Comparison of ENCODE assay signal across 1 cellular context in genomic region chrX:121011254-121011653, GRCh38.
TF ChIP-seq lines count a peak whose summit lies in the region.

No MANE protein-coding gene starts in this region.

TF ChIP-seq in HepG2, 621 proteins besides CTCF, POLR2A, EP300 and RAD21 (continues in another document):
- TF ChIP-seq KDM3A (CRISPR knock-in tag; IDR thresholded peaks at IDR 0.05; ENCODE audit: low read depth) (no peak), FOXM1 (CRISPR knock-in tag; IDR thresholded peaks at IDR 0.05) (no peak), HDAC2 (CRISPR knock-in tag; IDR thresholded peaks at IDR 0.05) (no peak), RBFOX2 (IDR thresholded peaks at IDR 0.05; ENCODE audit: low read depth, low read length) (0 out of 2 replicates have a peak, but pooled peaks have one; percentile 30), ZNF710 (CRISPR knock-in tag; IDR thresholded peaks at IDR 0.05; ENCODE audit: borderline replicate concordance) (no peak), MED8 (CRISPR knock-in tag; IDR thresholded peaks at IDR 0.05; ENCODE audit: insufficient replicate concordance) (no peak), ZKSCAN8 (CRISPR knock-in tag; IDR thresholded peaks at IDR 0.05; ENCODE audit: borderline replicate concordance) (no peak), ZFP41 (CRISPR knock-in tag; IDR thresholded peaks at IDR 0.05; ENCODE audit: borderline replicate concordance) (no peak), PAXIP1 (CRISPR knock-in tag; conservative IDR thresholded peaks at IDR 0.05) (0 out of 2 replicates have a peak, but pooled peaks have one; percentile 16), SOX5 (CRISPR knock-in tag; IDR thresholded peaks at IDR 0.05; ENCODE audit: borderline replicate concordance) (peak; percentile 50; the same call in 1 of the 2 replicates), ARID5B (CRISPR knock-in tag; IDR thresholded peaks at IDR 0.05) (0 out of 2 replicates have a peak, but pooled peaks have one; percentile 25), ZNF678 (CRISPR knock-in tag; IDR thresholded peaks at IDR 0.05) (no peak), RCOR2 (CRISPR knock-in tag; IDR thresholded peaks at IDR 0.05) (no peak), FOXC1 (CRISPR knock-in tag; IDR thresholded peaks at IDR 0.05; ENCODE audit: borderline replicate concordance) (no peak), FIP1L1 (IDR thresholded peaks at IDR 0.05; ENCODE audit: borderline replicate concordance, insufficient read depth, low read depth, low read length) (no peak), CHCHD3 (CRISPR knock-in tag; IDR thresholded peaks at IDR 0.05) (no peak), POGZ (CRISPR knock-in tag; IDR thresholded peaks at IDR 0.05) (no peak)
- TF ChIP-seq, protein P1, sequence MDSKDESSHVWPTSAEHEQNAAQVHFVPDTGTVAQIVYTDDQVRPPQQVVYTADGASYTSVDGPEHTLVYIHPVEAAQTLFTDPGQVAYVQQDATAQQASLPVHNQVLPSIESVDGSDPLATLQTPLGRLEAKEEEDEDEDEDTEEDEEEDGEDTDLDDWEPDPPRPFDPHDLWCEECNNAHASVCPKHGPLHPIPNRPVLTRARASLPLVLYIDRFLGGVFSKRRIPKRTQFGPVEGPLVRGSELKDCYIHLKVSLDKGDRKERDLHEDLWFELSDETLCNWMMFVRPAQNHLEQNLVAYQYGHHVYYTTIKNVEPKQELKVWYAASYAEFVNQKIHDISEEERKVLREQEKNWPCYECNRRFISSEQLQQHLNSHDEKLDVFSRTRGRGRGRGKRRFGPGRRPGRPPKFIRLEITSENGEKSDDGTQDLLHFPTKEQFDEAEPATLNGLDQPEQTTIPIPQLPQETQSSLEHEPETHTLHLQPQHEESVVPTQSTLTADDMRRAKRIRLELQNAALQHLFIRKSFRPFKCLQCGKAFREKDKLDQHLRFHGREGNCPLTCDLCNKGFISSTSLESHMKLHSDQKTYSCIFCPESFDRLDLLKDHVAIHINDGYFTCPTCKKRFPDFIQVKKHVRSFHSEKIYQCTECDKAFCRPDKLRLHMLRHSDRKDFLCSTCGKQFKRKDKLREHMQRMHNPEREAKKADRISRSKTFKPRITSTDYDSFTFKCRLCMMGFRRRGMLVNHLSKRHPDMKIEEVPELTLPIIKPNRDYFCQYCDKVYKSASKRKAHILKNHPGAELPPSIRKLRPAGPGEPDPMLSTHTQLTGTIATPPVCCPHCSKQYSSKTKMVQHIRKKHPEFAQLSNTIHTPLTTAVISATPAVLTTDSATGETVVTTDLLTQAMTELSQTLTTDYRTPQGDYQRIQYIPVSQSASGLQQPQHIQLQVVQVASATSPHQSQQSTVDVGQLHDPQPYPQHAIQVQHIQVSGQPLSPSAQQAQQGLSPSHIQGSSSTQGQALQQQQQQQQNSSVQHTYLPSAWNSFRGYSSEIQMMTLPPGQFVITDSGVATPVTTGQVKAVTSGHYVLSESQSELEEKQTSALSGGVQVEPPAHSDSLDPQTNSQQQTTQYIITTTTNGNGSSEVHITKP (CRISPR knock-in tag; IDR thresholded peaks at IDR 0.05; ENCODE audit: low read depth): peak; percentile 90
- TF ChIP-seq, protein P2, sequence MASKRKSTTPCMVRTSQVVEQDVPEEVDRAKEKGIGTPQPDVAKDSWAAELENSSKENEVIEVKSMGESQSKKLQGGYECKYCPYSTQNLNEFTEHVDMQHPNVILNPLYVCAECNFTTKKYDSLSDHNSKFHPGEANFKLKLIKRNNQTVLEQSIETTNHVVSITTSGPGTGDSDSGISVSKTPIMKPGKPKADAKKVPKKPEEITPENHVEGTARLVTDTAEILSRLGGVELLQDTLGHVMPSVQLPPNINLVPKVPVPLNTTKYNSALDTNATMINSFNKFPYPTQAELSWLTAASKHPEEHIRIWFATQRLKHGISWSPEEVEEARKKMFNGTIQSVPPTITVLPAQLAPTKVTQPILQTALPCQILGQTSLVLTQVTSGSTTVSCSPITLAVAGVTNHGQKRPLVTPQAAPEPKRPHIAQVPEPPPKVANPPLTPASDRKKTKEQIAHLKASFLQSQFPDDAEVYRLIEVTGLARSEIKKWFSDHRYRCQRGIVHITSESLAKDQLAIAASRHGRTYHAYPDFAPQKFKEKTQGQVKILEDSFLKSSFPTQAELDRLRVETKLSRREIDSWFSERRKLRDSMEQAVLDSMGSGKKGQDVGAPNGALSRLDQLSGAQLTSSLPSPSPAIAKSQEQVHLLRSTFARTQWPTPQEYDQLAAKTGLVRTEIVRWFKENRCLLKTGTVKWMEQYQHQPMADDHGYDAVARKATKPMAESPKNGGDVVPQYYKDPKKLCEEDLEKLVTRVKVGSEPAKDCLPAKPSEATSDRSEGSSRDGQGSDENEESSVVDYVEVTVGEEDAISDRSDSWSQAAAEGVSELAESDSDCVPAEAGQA (IDR thresholded peaks at IDR 0.05; ENCODE audit: low read depth): no peak
- TF ChIP-seq, protein P2 (CRISPR knock-in tag; IDR thresholded peaks at IDR 0.05; ENCODE audit: borderline replicate concordance): no peak
- TF ChIP-seq, protein P3, sequence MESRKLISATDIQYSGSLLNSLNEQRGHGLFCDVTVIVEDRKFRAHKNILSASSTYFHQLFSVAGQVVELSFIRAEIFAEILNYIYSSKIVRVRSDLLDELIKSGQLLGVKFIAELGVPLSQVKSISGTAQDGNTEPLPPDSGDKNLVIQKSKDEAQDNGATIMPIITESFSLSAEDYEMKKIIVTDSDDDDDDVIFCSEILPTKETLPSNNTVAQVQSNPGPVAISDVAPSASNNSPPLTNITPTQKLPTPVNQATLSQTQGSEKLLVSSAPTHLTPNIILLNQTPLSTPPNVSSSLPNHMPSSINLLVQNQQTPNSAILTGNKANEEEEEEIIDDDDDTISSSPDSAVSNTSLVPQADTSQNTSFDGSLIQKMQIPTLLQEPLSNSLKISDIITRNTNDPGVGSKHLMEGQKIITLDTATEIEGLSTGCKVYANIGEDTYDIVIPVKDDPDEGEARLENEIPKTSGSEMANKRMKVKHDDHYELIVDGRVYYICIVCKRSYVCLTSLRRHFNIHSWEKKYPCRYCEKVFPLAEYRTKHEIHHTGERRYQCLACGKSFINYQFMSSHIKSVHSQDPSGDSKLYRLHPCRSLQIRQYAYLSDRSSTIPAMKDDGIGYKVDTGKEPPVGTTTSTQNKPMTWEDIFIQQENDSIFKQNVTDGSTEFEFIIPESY (CRISPR knock-in tag; IDR thresholded peaks at IDR 0.05): peak; percentile 88
- TF ChIP-seq, protein P4, sequence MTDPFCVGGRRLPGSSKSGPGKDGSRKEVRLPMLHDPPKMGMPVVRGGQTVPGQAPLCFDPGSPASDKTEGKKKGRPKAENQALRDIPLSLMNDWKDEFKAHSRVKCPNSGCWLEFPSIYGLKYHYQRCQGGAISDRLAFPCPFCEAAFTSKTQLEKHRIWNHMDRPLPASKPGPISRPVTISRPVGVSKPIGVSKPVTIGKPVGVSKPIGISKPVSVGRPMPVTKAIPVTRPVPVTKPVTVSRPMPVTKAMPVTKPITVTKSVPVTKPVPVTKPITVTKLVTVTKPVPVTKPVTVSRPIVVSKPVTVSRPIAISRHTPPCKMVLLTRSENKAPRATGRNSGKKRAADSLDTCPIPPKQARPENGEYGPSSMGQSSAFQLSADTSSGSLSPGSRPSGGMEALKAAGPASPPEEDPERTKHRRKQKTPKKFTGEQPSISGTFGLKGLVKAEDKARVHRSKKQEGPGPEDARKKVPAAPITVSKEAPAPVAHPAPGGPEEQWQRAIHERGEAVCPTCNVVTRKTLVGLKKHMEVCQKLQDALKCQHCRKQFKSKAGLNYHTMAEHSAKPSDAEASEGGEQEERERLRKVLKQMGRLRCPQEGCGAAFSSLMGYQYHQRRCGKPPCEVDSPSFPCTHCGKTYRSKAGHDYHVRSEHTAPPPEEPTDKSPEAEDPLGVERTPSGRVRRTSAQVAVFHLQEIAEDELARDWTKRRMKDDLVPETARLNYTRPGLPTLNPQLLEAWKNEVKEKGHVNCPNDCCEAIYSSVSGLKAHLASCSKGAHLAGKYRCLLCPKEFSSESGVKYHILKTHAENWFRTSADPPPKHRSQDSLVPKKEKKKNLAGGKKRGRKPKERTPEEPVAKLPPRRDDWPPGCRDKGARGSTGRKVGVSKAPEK (CRISPR knock-in tag; IDR thresholded peaks at IDR 0.05; ENCODE audit: borderline replicate concordance): no peak
- TF ChIP-seq, protein P5, sequence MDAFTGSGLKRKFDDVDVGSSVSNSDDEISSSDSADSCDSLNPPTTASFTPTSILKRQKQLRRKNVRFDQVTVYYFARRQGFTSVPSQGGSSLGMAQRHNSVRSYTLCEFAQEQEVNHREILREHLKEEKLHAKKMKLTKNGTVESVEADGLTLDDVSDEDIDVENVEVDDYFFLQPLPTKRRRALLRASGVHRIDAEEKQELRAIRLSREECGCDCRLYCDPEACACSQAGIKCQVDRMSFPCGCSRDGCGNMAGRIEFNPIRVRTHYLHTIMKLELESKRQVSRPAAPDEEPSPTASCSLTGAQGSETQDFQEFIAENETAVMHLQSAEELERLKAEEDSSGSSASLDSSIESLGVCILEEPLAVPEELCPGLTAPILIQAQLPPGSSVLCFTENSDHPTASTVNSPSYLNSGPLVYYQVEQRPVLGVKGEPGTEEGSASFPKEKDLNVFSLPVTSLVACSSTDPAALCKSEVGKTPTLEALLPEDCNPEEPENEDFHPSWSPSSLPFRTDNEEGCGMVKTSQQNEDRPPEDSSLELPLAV (CRISPR knock-in tag; conservative IDR thresholded peaks at IDR 0.05; ENCODE audit: low read depth): no peak
